In the genomic region with DNA sequence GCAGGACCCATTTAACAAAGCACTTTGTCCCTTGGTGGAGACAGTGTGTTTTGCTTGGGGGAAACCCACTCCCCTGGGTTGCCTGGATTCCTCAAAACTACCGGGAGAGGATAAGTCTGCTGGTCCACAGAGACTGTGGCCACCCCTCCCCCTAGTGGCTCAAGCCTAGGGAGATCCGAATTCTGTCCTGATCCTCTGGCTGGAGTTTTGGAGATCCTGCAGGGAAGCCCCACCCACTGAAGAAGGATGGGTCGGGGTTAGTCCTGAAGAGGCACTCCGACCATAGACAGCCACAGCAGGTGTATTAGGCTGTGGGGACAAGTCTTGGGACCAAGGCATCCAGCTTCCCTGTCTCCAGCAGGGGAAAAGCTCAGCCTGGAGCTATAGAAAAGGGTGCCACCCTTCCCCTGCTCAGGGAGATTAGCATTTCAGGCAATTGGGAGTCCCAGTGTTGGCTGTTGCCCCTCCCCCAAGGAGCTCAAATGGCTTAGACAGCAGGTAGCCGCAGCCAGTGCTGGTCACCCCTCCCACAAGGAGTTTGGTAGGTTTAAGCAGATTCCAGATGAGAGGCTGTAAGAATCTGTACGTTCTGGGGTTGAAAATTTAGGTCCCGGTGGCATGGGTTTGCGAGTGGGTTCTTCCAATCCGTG, we compare ENCODE assay signal across 23 cellular contexts.
"Had no signal": no experiment of that assay in that cellular context is flagged by ENCODE, and none has a peak within 500 bp of the region (broad histone marks: within the 10 kb centered on the region; RNA-seq: fewer than 3 reads in every experiment).

No MANE protein-coding gene starts in this region.

- H3K27me3 ChIP-seq: colonic mucosa, heart left ventricle, right lobe of liver, tibial artery, upper lobe of left lung, uterus had no signal

- H3K9me3 ChIP-seq: colonic mucosa, lower lobe of right lung, right lobe of liver, tibial artery, upper lobe of left lung, uterus had no signal

- ATAC-seq: heart left ventricle; left cardiac atrium; lower lobe of right lung; natural killer cell treated with Interleukin-12 subunit alpha and Interleukin-12 subunit beta and Interleukin-15 and Interleukin-18, amount 100 ng/mL, for 72 hours; psoas muscle; right lobe of liver; stimulated activated memory B cell treated with anti-CD40 and anti-IgM and Interleukin-4, amounts not matched to agents 10 μg/mL and 1 μg/mL and 100 μg/mL, for 72 hours had no signal

- H3K27ac ChIP-seq: colonic mucosa, heart left ventricle, left ventricle myocardium inferior, lower lobe of right lung, parathyroid adenoma, psoas muscle, right lobe of liver, tibial artery, upper lobe of left lung, uterus had no signal

- H3K9ac ChIP-seq: parathyroid adenoma had no signal

- DNase-seq: colonic mucosa; dermis blood vessel endothelial cell; effector CD4-positive, alpha-beta T cell; foreskin melanocyte; heart left ventricle; hippocampal formation; islet precursor cell; left cardiac atrium; left ventricle myocardium inferior; lower lobe of right lung; midbrain; psoas muscle; retina; right lobe of liver; stimulated activated CD4-positive, alpha-beta T cell treated with anti-CD3 and anti-CD28 coated beads, Interleukin-4, amount 100 ng/mL, for 24 hours; tibial artery; upper lobe of left lung; uterus had no signal

- H3K4me1 Mint-ChIP-seq: memory B cell; stimulated activated memory B cell treated with anti-CD40 and anti-IgM and Interleukin-4, amounts not matched to agents 10 μg/mL and 1 μg/mL and 100 μg/mL, for 72 hours had no signal

- H2AFZ ChIP-seq: parathyroid adenoma had no signal

- H3K27me3 Mint-ChIP-seq: memory B cell; natural killer cell treated with Interleukin-12 subunit alpha and Interleukin-12 subunit beta and Interleukin-15 and Interleukin-18, amount 100 ng/mL, for 72 hours; stimulated activated memory B cell treated with anti-CD40 and anti-IgM and Interleukin-4, amounts not matched to agents 10 μg/mL and 1 μg/mL and 100 μg/mL, for 72 hours; stimulated activated naive CD8-positive, alpha-beta T cell treated with anti-CD3 and anti-CD28 coated beads, Interleukin-15, Interleukin-2, amounts not matched to agents 100 ng/mL and 50 ng/mL, for 24 hours had no signal

- H3K4me1 ChIP-seq: colonic mucosa, heart left ventricle, left ventricle myocardium inferior, lower lobe of right lung, parathyroid adenoma, psoas muscle, right lobe of liver, tibial artery, upper lobe of left lung, uterus had no signal

- H3K79me2 ChIP-seq: parathyroid adenoma had no signal

- H3K4me3 Mint-ChIP-seq: memory B cell; natural killer cell treated with Interleukin-12 subunit alpha and Interleukin-12 subunit beta and Interleukin-15 and Interleukin-18, amount 100 ng/mL, for 72 hours; stimulated activated memory B cell treated with anti-CD40 and anti-IgM and Interleukin-4, amounts not matched to agents 10 μg/mL and 1 μg/mL and 100 μg/mL, for 72 hours; stimulated activated naive CD8-positive, alpha-beta T cell treated with anti-CD3 and anti-CD28 coated beads, Interleukin-15, Interleukin-2, amounts not matched to agents 100 ng/mL and 50 ng/mL, for 24 hours had no signal

- H3K27ac Mint-ChIP-seq: memory B cell; natural killer cell treated with Interleukin-12 subunit alpha and Interleukin-12 subunit beta and Interleukin-15 and Interleukin-18, amount 100 ng/mL, for 72 hours; stimulated activated memory B cell treated with anti-CD40 and anti-IgM and Interleukin-4, amounts not matched to agents 10 μg/mL and 1 μg/mL and 100 μg/mL, for 72 hours; stimulated activated naive CD8-positive, alpha-beta T cell treated with anti-CD3 and anti-CD28 coated beads, Interleukin-15, Interleukin-2, amounts not matched to agents 100 ng/mL and 50 ng/mL, for 24 hours had no signal

- H3K36me3 Mint-ChIP-seq: memory B cell; natural killer cell treated with Interleukin-12 subunit alpha and Interleukin-12 subunit beta and Interleukin-15 and Interleukin-18, amount 100 ng/mL, for 72 hours; stimulated activated memory B cell treated with anti-CD40 and anti-IgM and Interleukin-4, amounts not matched to agents 10 μg/mL and 1 μg/mL and 100 μg/mL, for 72 hours had no signal
